Comparison of ENCODE assay signal across 19 cellular contexts in the genomic region with DNA sequence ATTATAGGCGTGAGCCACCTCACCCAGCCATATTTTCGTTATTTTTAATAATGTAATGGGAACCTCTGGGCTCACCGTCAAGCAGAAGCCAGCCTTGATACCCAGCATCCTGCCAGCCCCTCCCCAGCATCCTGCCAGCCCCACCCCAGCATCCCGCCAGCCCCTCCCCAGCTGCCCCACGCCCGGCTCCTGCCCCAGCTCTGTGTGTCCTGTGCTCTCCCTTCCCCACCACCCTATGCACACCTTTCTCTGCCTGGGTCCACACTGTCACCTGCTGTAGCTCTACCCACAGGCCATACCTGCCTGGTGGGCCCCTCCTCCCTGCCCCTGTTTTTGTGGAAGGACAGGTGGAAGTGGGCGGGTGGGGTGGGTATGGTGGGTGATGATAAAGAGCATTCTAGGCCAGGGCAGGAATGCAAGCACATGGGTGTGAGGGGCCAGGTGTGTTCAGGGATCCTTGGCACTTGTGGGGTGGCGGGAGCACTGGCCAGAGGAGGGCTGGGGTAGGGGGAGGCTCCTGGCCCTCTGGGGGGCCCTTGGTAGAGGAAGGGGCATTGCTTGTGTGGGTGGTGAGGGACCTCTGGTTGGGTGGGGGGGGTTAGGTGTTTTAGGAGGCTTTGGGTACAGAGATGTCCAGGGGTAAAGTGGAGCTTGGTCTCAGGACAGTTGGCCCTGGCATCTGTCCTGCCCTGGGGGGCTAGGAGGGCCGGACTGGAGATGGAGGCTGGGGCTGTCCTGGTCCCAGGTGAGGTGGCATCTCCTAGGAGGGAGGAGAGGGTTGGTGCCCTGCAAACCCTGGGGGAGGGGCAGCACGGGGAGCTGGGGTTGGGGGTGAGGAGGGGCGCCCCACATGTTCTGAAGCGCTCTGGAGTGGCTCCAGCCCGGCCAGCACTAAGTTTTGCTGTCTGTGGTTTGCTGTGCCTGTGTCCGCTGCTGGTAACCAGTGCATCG. TPM values are rescaled to one million over a fixed set of nuclear protein-coding genes. Genes with fewer than 3 reads are reported as not detected.
DNase-seq lines count a peak whose midpoint lies in the region; ATAC-seq and TF ChIP-seq lines count a peak whose summit lies in the region.
"Had no signal": no experiment of that assay in that cellular context is flagged by ENCODE, and none has a peak within 500 bp of the region (broad histone marks: within the 10 kb centered on the region; RNA-seq: fewer than 3 reads in every experiment).

No MANE protein-coding gene starts in this region.

- no peaks in the 10 kb centered on the region for H3K36me3 Mint-ChIP-seq in H9 (ENCODE audit: insufficient read depth in 1 of 3, low read depth in 3 of 3)
- H3K36me3 Mint-ChIP-seq: activated naive CD4-positive, alpha-beta T cell treated with anti-CD3 and anti-CD28 coated beads, Interleukin-2, amount 50 U/mL, for 24 hours; T-cell had no signal

- no peak overlapping the region for H3K4me3 Mint-ChIP-seq in H9
- H3K4me3 Mint-ChIP-seq: CD4-positive, alpha-beta T cell; endodermal cell had no signal

- H3K36me3 ChIP-seq in left ventricle myocardium inferior: no peaks in the 10 kb centered on the region
- H3K36me3 ChIP-seq in adrenal gland (replicated peaks in 1 of 2): no peaks in the 10 kb centered on the region
- H3K36me3 ChIP-seq in neutrophil: no peaks in the 10 kb centered on the region
- no peaks in the 10 kb centered on the region for H3K36me3 ChIP-seq in upper lobe of right lung
- H3K36me3 ChIP-seq: cardiac muscle cell, gastrocnemius medialis, MG63, prostate gland had no signal

- DNase-seq in left ventricle myocardium inferior: no peak
- no peak for DNase-seq in cardiac septum (ENCODE audit: low spot score)
- peak in 1 of 7 donors; percentile 24 for DNase-seq in adrenal gland
- DNase-seq in upper lobe of right lung: no peak
- no peak for DNase-seq in NCI-H2029 (lab: John Stamatoyannopoulos, UW)
- no peak for DNase-seq in SW 1271 (lab: John Stamatoyannopoulos, UW)
- DNase-seq in H9: no peak
- DNase-seq: CD4-positive, alpha-beta T cell; cortex of kidney; endodermal cell; MG63; NK-92 treated with Interleukin-12 subunit alpha and Interleukin-12 subunit beta, amount 100 ng/mL, for 24 hours had no signal

- H3K27ac ChIP-seq in left ventricle myocardium inferior (replicated peaks) (peak overlapping the region; percentile 94), adrenal gland (peak overlapping the region in 4 of 5 donors; percentile 54 to 87 (median 72)), neutrophil (peak overlapping the region; percentile 95), upper lobe of right lung (peak overlapping the region; percentile 84), H9 (ENCODE audit: insufficient read length, low read depth, low read length) (no peak overlapping the region)
- H3K27ac ChIP-seq: cardiac muscle cell, prostate gland had no signal

- H3K4me1 Mint-ChIP-seq in H9: peaks cover 12 to 24% of the 10 kb centered on the region in 2 experiments

- H3K9me3 ChIP-seq in left ventricle myocardium inferior (replicated peaks) (no peaks in the 10 kb centered on the region), adrenal gland (replicated peaks in 1 of 3) (no peaks in the 10 kb centered on the region), neutrophil (no peaks in the 10 kb centered on the region), upper lobe of right lung (no peaks in the 10 kb centered on the region), H9 (ENCODE audit: control insufficient read depth, low read depth, low read length) (no peaks in the 10 kb centered on the region)
- H3K9me3 ChIP-seq: gastrocnemius medialis, MG63, prostate gland had no signal

- no peaks in the 10 kb centered on the region for H3K9me3 Mint-ChIP-seq in H9
- H3K9me3 Mint-ChIP-seq: activated naive CD4-positive, alpha-beta T cell treated with anti-CD3 and anti-CD28 coated beads, Interleukin-2, amount 50 U/mL, for 24 hours; activated T-cell treated with anti-CD3 and anti-CD28 coated beads, Interleukin-2, amount 50 U/mL, for 72 hours; CD4-positive, alpha-beta T cell; endodermal cell; T-cell had no signal

- no peak overlapping the region for H4K8ac ChIP-seq in H9 (replicated peaks; ENCODE audit: insufficient read length, low read depth, low read length)

- TF ChIP-seq CTCF in left ventricle myocardium inferior (IDR thresholded peaks at IDR 0.05; ENCODE audit: borderline replicate concordance) (no peak), adrenal gland (IDR thresholded peaks at IDR 0.05) (no peak), neutrophil (IDR thresholded peaks at IDR 0.05) (no peak), upper lobe of right lung (IDR thresholded peaks at IDR 0.05) (no peak), H9 (conservative IDR thresholded peaks at IDR 0.05) (no peak)

- no peak for TF ChIP-seq POLR2A in adrenal gland (IDR thresholded peaks at IDR 0.05)

- no peak overlapping the region for H2BK15ac ChIP-seq in H9 (ENCODE audit: low read depth, low read length)

- H3K23me2 ChIP-seq in H9 (ENCODE audit: insufficient read length, low read depth, low read length, poor library complexity, severe bottlenecking): no peaks in the 10 kb centered on the region

- no peak for ATAC-seq in upper lobe of right lung
- ATAC-seq: gastrocnemius medialis had no signal

- H3K4me2 ChIP-seq in H9 (ENCODE audit: insufficient read depth, insufficient read length, low read length): no peak overlapping the region

- H3K27me3 ChIP-seq in left ventricle myocardium inferior (ENCODE audit: low read depth): no peaks in the 10 kb centered on the region
- no peaks in the 10 kb centered on the region for H3K27me3 ChIP-seq in adrenal gland
- no peaks in the 10 kb centered on the region for H3K27me3 ChIP-seq in neutrophil
- no peaks in the 10 kb centered on the region for H3K27me3 ChIP-seq in upper lobe of right lung
- H3K27me3 ChIP-seq in H9 (ENCODE audit: insufficient read depth, low read length): no peaks in the 10 kb centered on the region
- H3K27me3 ChIP-seq: cardiac muscle cell, gastrocnemius medialis, MG63 had no signal

- H3K4ac ChIP-seq in H9 (ENCODE audit: low read depth, low read length): no peak overlapping the region

- H4K5ac ChIP-seq in H9 (ENCODE audit: insufficient read length, low read depth, low read length): no peak overlapping the region

- H3T11ph ChIP-seq in H9 (ENCODE audit: low read length): no peak overlapping the region

- no peaks in the 10 kb centered on the region for H3K79me2 ChIP-seq in H9 (ENCODE audit: insufficient read depth, low read length)

- WGBS in adrenal gland, 4 donors: 86 to 94% (median 87%) methylated on average over 6 to 15 of the region's 15 CpGs
- no CpG with 5 or more reads among the region's 15 CpGs for WGBS in H9 (ENCODE audit: extremely low coverage, insufficient read length, low lambda C conversion rate)

- no peak overlapping the region for H2BK12ac ChIP-seq in H9 (ENCODE audit: insufficient read length, low read depth, low read length)

- H2AFZ ChIP-seq in H9 (ENCODE audit: low read length): no peak overlapping the region

- no peaks in the 10 kb centered on the region for H4K20me1 ChIP-seq in H9 (ENCODE audit: control insufficient read depth, insufficient read depth, insufficient read length)

- no peak overlapping the region for H2BK5ac ChIP-seq in H9 (ENCODE audit: insufficient read length, low read length)

- no peak overlapping the region for H2BK120ac ChIP-seq in H9 (ENCODE audit: low read depth, low read length, poor library complexity, severe bottlenecking)

- no peak overlapping the region for H3K18ac ChIP-seq in H9 (ENCODE audit: insufficient read length, low read depth, low read length)

- no peak overlapping the region for H3K4me3 ChIP-seq in left ventricle myocardium inferior
- no peak overlapping the region for H3K4me3 ChIP-seq in adrenal gland
- no peak overlapping the region for H3K4me3 ChIP-seq in neutrophil (ENCODE audit: low read depth in 1 of 2, low read length in 1 of 2)
- H3K4me3 ChIP-seq in upper lobe of right lung: no peak overlapping the region
- H3K4me3 ChIP-seq: cardiac muscle cell, gastrocnemius medialis, MG63, prostate gland had no signal

- no peak overlapping the region for H3K23ac ChIP-seq in H9 (ENCODE audit: insufficient read length, low read depth, low read length)

- no peak overlapping the region for H3K56ac ChIP-seq in H9 (ENCODE audit: insufficient read length, low read depth, low read length)

- H3K14ac ChIP-seq in H9 (ENCODE audit: insufficient read depth, low read length): no peak overlapping the region

- H3K4me1 ChIP-seq in left ventricle myocardium inferior: peaks cover 95% of the 10 kb centered on the region
- H3K4me1 ChIP-seq in adrenal gland (replicated peaks in 1 of 2): peaks cover 0 to 37% of the 10 kb centered on the region in 2 donors
- H3K4me1 ChIP-seq in neutrophil (ENCODE audit: control insufficient read depth in 1 of 2, insufficient read depth in 1 of 2, low read depth in 1 of 2, low read length in 1 of 2): peaks cover 28 to 36% of the 10 kb centered on the region in 2 experiments
- H3K4me1 ChIP-seq in upper lobe of right lung: peaks cover 37% of the 10 kb centered on the region
- peaks cover 2% of the 10 kb centered on the region; the same call in 1 of the 2 replicates for H3K4me1 ChIP-seq in H9 (ENCODE audit: insufficient read depth, low read length)

- H3K9ac ChIP-seq in H9 (ENCODE audit: extremely low read depth, insufficient read length, low read length): no peak overlapping the region

- no peak overlapping the region for H4K91ac ChIP-seq in H9 (ENCODE audit: insufficient read length, low read depth, low read length)

- H3K27me3 Mint-ChIP-seq in H9 (ENCODE audit: low read depth): no peaks in the 10 kb centered on the region
- H3K27me3 Mint-ChIP-seq: activated naive CD4-positive, alpha-beta T cell treated with anti-CD3 and anti-CD28 coated beads, Interleukin-2, amount 50 U/mL, for 24 hours; CD4-positive, alpha-beta T cell; T-cell had no signal

- H2BK20ac ChIP-seq in H9 (ENCODE audit: low read depth, low read length, poor library complexity, severe bottlenecking): no peak overlapping the region

- no peak overlapping the region for H3K27ac Mint-ChIP-seq in H9
- H3K27ac Mint-ChIP-seq: activated naive CD4-positive, alpha-beta T cell treated with anti-CD3 and anti-CD28 coated beads, Interleukin-2, amount 50 U/mL, for 24 hours; activated T-cell treated with anti-CD3 and anti-CD28 coated beads, Interleukin-2, amount 50 U/mL, for 72 hours; CD4-positive, alpha-beta T cell; endodermal cell; T-cell had no signal

- intact Hi-C loops in left ventricle myocardium inferior (cut with micrococcal nuclease): no loop called here
- intact Hi-C loops in cardiac septum (cut with DNase I): no loop called here
- intact Hi-C loops in adrenal gland (cut with DNase I): no loop called here
- intact Hi-C loops in upper lobe of right lung (cut with DNase I): no loop called here

- no peaks in the 10 kb centered on the region for H3K79me1 ChIP-seq in H9 (ENCODE audit: insufficient read depth, low read depth, low read length, poor library complexity, severe bottlenecking)

- no peak overlapping the region for H2AK5ac ChIP-seq in H9 (ENCODE audit: insufficient read length, low read length)

RNA-seq across cellular contexts. Expression of gene GRAMD4, which starts 25.9 kb away (rescaled TPM):
- total RNA-seq in left ventricle myocardium inferior: 77.6 TPM
- 64.8 TPM for total RNA-seq in cardiac septum
- total RNA-seq in adrenal gland: 100 to 1,000 TPM in 3 of 8 donors, 10 to 100 TPM in 5; 38.8 to 241 (median 80.6) TPM
- polyA plus RNA-seq in adrenal gland: 10 to 100 TPM; 18.4 to 93.7 (median 39.0) TPM
- 71.4 TPM for total RNA-seq in upper lobe of right lung
- total RNA-seq in H9 (2021): 19.8 and 20.4 TPM in 2 replicates

RNA-seq across cellular contexts. Expression of gene CELSR1, which starts 56.9 kb away (rescaled TPM):
- total RNA-seq in left ventricle myocardium inferior (8.9 TPM), cardiac septum (13.3 TPM), adrenal gland (1 to 10 TPM; 1.1 to 4.3 (median 2.6) TPM), upper lobe of right lung (53.5 TPM), H9 (2021) (21.2 and 22.6 TPM in 2 replicates)
- polyA plus RNA-seq in adrenal gland: 1 to 10 TPM in 2 of 3 donors, under 1 TPM in 1; 0.71 to 3.1 (median 1.6) TPM
